Comparison of ENCODE assay signal across 1 cellular context in genomic region chr17:34038786-34039185, GRCh38.
TF ChIP-seq lines count a peak whose summit lies in the region.

No MANE protein-coding gene starts in this region.

TF ChIP-seq in SK-N-SH treated with all-trans-retinoic acid at 6 μM for 48 hours, 23 proteins besides CTCF, POLR2A, EP300 and RAD21:
- TF ChIP-seq TSHZ2 (CRISPR knock-in tag; IDR thresholded peaks at IDR 0.05) = peak; percentile 48; the same call in 1 of the 2 replicates
